Comparison of ENCODE assay signal across 25 cellular contexts in genomic region chr10:118839348-118839747, GRCh38.
A peak's percentile ranks its signal among the peaks of the same experiment; 100 is the strongest.
DNase-seq lines count a peak whose midpoint lies in the region; ATAC-seq, FAIRE-seq and TF ChIP-seq lines count a peak whose summit lies in the region.
"Had no signal": no experiment of that assay in that cellular context is flagged by ENCODE, and none has a peak within 500 bp of the region (broad histone marks: within the 10 kb centered on the region; RNA-seq: fewer than 3 reads in every experiment).

No MANE protein-coding gene starts in this region.

- H2BK5ac ChIP-seq in H1 (ENCODE audit: low read depth, low read length), result no peak overlapping the region

- H3K36me3 ChIP-seq in H1 (ENCODE audit: control insufficient read depth in 2 of 4, insufficient read depth in 4 of 4, low read length in 3 of 4) (no peaks in the 10 kb centered on the region), keratinocyte (ENCODE audit: control insufficient read depth in 2 of 2, extremely low read depth in 1 of 2, insufficient read depth in 2 of 2, low read length in 2 of 2) (no peaks in the 10 kb centered on the region)
- H3K36me3 ChIP-seq: SJSA1 had no signal

- no peak for FAIRE-seq in H1 (lab: Jason Lieb, UNC)
- FAIRE-seq in keratinocyte (lab: Jason Lieb, UNC), result peak; percentile 29
- FAIRE-seq: G401.6, HTR-8/SVneo, K562 had no signal

- H4K91ac ChIP-seq in H1 (replicated peaks; ENCODE audit: insufficient read length, low read length), result no peak overlapping the region

- dilution Hi-C loops in keratinocyte (cut with MboI; ENCODE audit: extremely low pct_ligation_motif_present, low sequenced_read_pairs), result no loop called here

- H2AK5ac ChIP-seq in H1 (ENCODE audit: low read depth, low read length), result 0 out of 2 replicates have a peak overlapping the region, but pooled peaks have one; percentile 13

- H3K9me3 Mint-ChIP-seq in activated naive CD4-positive, alpha-beta T cell treated with anti-CD3 and anti-CD28 coated beads, Interleukin-2, amount 10 ng/mL, durations not matched to agents 7 days and 5 days, result peaks cover 8% of the 10 kb centered on the region
- peaks cover 2 to 5% of the 10 kb centered on the region in 2 donors for H3K9me3 Mint-ChIP-seq in activated T-cell treated with anti-CD3 and anti-CD28 coated beads, Interleukin-2, amount 50 U/mL, for 72 hours
- H3K9me3 Mint-ChIP-seq: H9, HFFc6 had no signal

- no peak for TF ChIP-seq EP300 in H1 (IDR thresholded peaks at IDR 0.05; ENCODE audit: borderline replicate concordance in 1 of 2, low read depth in 2 of 2, low read length in 2 of 2)

- no peak overlapping the region for H4K8ac ChIP-seq in H1 (ENCODE audit: extremely low read depth, insufficient read depth, low read length)

- no peaks in the 10 kb centered on the region for H3K79me1 ChIP-seq in H1 (ENCODE audit: low read depth, low read length)

- peaks cover 2% of the 10 kb centered on the region for H3K9me1 ChIP-seq in keratinocyte (ENCODE audit: control insufficient read depth, extremely low read depth, insufficient read depth, low read length)

- H2BK12ac ChIP-seq in H1 (ENCODE audit: low read depth, low read length), result no peak overlapping the region

- H3K4me1 ChIP-seq in H1 (replicated peaks in 1 of 4; ENCODE audit: control insufficient read depth in 3 of 4, insufficient read depth in 4 of 4, low read length in 3 of 4) (no peaks in the 10 kb centered on the region), keratinocyte (ENCODE audit: control insufficient read depth, extremely low read depth, insufficient read depth, low read length) (peaks cover 44% of the 10 kb centered on the region)
- H3K4me1 ChIP-seq: SJSA1 had no signal

- H3K9me3 ChIP-seq in H1 (ENCODE audit: insufficient read depth in 2 of 2, low read depth in 1 of 2, low read length in 1 of 2) (no peaks in the 10 kb centered on the region), keratinocyte (ENCODE audit: control insufficient read depth, low read depth, low read length) (no peaks in the 10 kb centered on the region)
- H3K9me3 ChIP-seq: SJSA1 had no signal

- H3K4me1 Mint-ChIP-seq in activated naive CD4-positive, alpha-beta T cell treated with anti-CD3 and anti-CD28 coated beads, Interleukin-2, amount 10 ng/mL, durations not matched to agents 7 days and 5 days, result peaks cover 8% of the 10 kb centered on the region
- H3K4me1 Mint-ChIP-seq in activated T-cell treated with anti-CD3 and anti-CD28 coated beads, Interleukin-2, amount 50 U/mL, for 72 hours (ENCODE audit: low read depth), result peaks cover 15% of the 10 kb centered on the region

- H3K9ac ChIP-seq in H1 (replicated peaks in 1 of 4; ENCODE audit: extremely low read depth in 1 of 4, low read depth in 3 of 4, low read length in 3 of 4), result no peak overlapping the region
- H3K9ac ChIP-seq in keratinocyte (ENCODE audit: control insufficient read depth, extremely low read depth, insufficient read depth, low read length), result peak overlapping the region; percentile 18
- H3K9ac ChIP-seq: GM23248 had no signal

- H2BK120ac ChIP-seq in H1 (replicated peaks; ENCODE audit: low read depth, low read length), result no peak overlapping the region

- H3K4ac ChIP-seq in H1 (replicated peaks; ENCODE audit: insufficient read length, low read depth, low read length), result no peak overlapping the region

- 94% methylated on average over 3 of the region's 3 CpGs; no CpG with 5 or more reads in 1 of the 2 experiments for WGBS in H1 (ENCODE audit: extremely low coverage in 1 of 2, insufficient coverage in 1 of 2, insufficient read length in 1 of 2, insufficient replicate concordance in 2 of 2, low coverage in 1 of 2, low lambda C conversion rate in 2 of 2, missing lambda C conversion rate in 1 of 2), 2 experiments

- no peak overlapping the region for H2BK20ac ChIP-seq in H1 (ENCODE audit: low read length)

- no peak overlapping the region for H3K14ac ChIP-seq in H1 (ENCODE audit: insufficient read length)

- no peak overlapping the region for H2BK15ac ChIP-seq in H1 (ENCODE audit: low read length)

- H3K23me2 ChIP-seq in H1 (ENCODE audit: low read depth, low read length), result no peaks in the 10 kb centered on the region

- DNase-seq in activated naive CD4-positive, alpha-beta T cell treated with anti-CD3 and anti-CD28 coated beads, Interleukin-2, amount 10 ng/mL, durations not matched to agents 7 days and 5 days, result no peak
- DNase-seq in activated naive CD4-positive, alpha-beta T cell treated with Interleukin-2 at 50 U/mL for 16 hours, result no peak
- DNase-seq in RWPE1 (ENCODE audit: low spot score) (peak; percentile 42), H1 (ENCODE audit: low read depth in 1 of 2, low spot score in 2 of 2) (no peak), keratinocyte (ENCODE audit: low read depth, low spot score) (no peak), DMS153 (lab: John Stamatoyannopoulos, UW) (no peak)
- no peak for DNase-seq in activated T-cell treated with anti-CD3 and anti-CD28 coated beads, Interleukin-2, amount 50 U/mL, for 72 hours
- DNase-seq: C1 segment of cervical spinal cord; CD4-positive, alpha-beta memory T cell; COR-L47; GM23248; H9; HFFc6; NCI-H1105 treated with DMSO at 0.1 percent for 48 hours; NCI-H146; NCI-H1930; NCI-H2107; NCI-H446; NCI-H524 treated with DMSO at 0.1 percent for 48 hours; NCI-H774; Right ventricle myocardium superior had no signal

- POLR2A ChIA-PET in RWPE1 (lab: Yijun Ruan, JAX; ENCODE audit: low non-redundant PET) (no interaction called here), H1 (lab: Charles Lee; ENCODE audit: partially characterized antibody) (no interaction called here)

- no peak overlapping the region for H3K56ac ChIP-seq in H1 (replicated peaks; ENCODE audit: insufficient read length, low read depth, low read length)

- no peak overlapping the region for H3K4me3 ChIP-seq in H1 (ENCODE audit: extremely low read depth in 1 of 4, insufficient read depth in 2 of 4, low read depth in 3 of 4, low read length in 4 of 4)
- H3K4me3 ChIP-seq in keratinocyte (ENCODE audit: control insufficient read depth in 2 of 3, extremely low read depth in 1 of 3, insufficient read depth in 2 of 3, low read depth in 1 of 3, low read length in 3 of 3), result peak overlapping the region in 2 of 3 experiments; percentile 41 to 56
- H3K4me3 ChIP-seq: GM23248, K562, SJSA1 had no signal

- H2AFZ ChIP-seq in H1 (ENCODE audit: low read length) (no peak overlapping the region), keratinocyte (ENCODE audit: control insufficient read depth, low read length) (no peak overlapping the region)
- H2AFZ ChIP-seq: GM23248 had no signal

- TF ChIP-seq CTCF in RWPE1 (conservative IDR thresholded peaks at IDR 0.05; ENCODE audit: low read depth) (no peak), H1 (IDR thresholded peaks at IDR 0.05; ENCODE audit: control extremely low read depth in 1 of 3, insufficient read depth in 1 of 3, low read depth in 1 of 3, low read length in 3 of 3) (no peak), keratinocyte (optimal IDR thresholded peaks at IDR 0.05 in 1 of 3, IDR thresholded peaks at IDR 0.05 in 1 of 3, conservative IDR thresholded peaks at IDR 0.05 in 1 of 3; ENCODE audit: extremely low read depth in 1 of 3, insufficient read depth in 2 of 3, low read length in 3 of 3) (no peak)

- H3K27ac ChIP-seq in RWPE1 (peak overlapping the region; percentile 82), H1 (ENCODE audit: low read depth, low read length) (no peak overlapping the region), keratinocyte (ENCODE audit: control insufficient read depth, insufficient read depth, low read length) (peak overlapping the region; percentile 87)
- H3K27ac ChIP-seq: GM23248, SJSA1 had no signal

- peak overlapping the region; percentile 50 for H3K27ac Mint-ChIP-seq in activated naive CD4-positive, alpha-beta T cell treated with anti-CD3 and anti-CD28 coated beads, Interleukin-2, amount 10 ng/mL, durations not matched to agents 7 days and 5 days
- no peak overlapping the region for H3K27ac Mint-ChIP-seq in activated T-cell treated with anti-CD3 and anti-CD28 coated beads, Interleukin-2, amount 50 U/mL, for 72 hours
- H3K27ac Mint-ChIP-seq: HFFc6 had no signal

- TF ChIP-seq POLR2A in H1 (IDR thresholded peaks at IDR 0.05; ENCODE audit: control extremely low read depth in 1 of 2, low read depth in 2 of 2, low read length in 2 of 2), result no peak

- H3K4me2 ChIP-seq in H1 (ENCODE audit: insufficient read depth in 1 of 2, low read depth in 2 of 2, low read length in 2 of 2), result no peak overlapping the region
- H3K4me2 ChIP-seq in keratinocyte (ENCODE audit: control insufficient read depth, extremely low read depth, insufficient read depth, low read depth, low read length), result peak overlapping the region; percentile 79

- H3K79me2 ChIP-seq in H1 (ENCODE audit: control insufficient read depth in 1 of 2, insufficient read depth in 2 of 2, low read length in 2 of 2) (no peaks in the 10 kb centered on the region), keratinocyte (ENCODE audit: control insufficient read depth, insufficient read depth, low read length) (no peaks in the 10 kb centered on the region)

- TF ChIP-seq RAD21 in H1 (IDR thresholded peaks at IDR 0.05 in 1 of 2, conservative IDR thresholded peaks at IDR 0.05 in 1 of 2; ENCODE audit: low read depth in 2 of 2, low read length in 2 of 2), result no peak

- CTCF ChIA-PET in activated naive CD4-positive, alpha-beta T cell treated with anti-CD3 and anti-CD28 coated beads, Interleukin-2, amount 10 ng/mL, durations not matched to agents 7 days and 5 days (lab: Charles Lee), result no interaction called here
- CTCF ChIA-PET in RWPE1 (lab: Yijun Ruan, JAX) (interaction anchor here (2.2 kb wide), 1 partner anchor 12 kb away, joined by 10 read pairs; no protein-coding TSS in a partner anchor), H1 (lab: Charles Lee; ENCODE audit: partially characterized antibody) (interaction anchor here (1.0 to 2.1 kb wide), 3 partner anchors 11 to 13 kb away, joined by 5 to 9 read pairs (median 5); no protein-coding TSS in a partner anchor)

- peaks cover 5% of the 10 kb centered on the region for H3K27me3 Mint-ChIP-seq in activated naive CD4-positive, alpha-beta T cell treated with anti-CD3 and anti-CD28 coated beads, Interleukin-2, amount 10 ng/mL, durations not matched to agents 7 days and 5 days
- no peaks in the 10 kb centered on the region for H3K27me3 Mint-ChIP-seq in activated T-cell treated with anti-CD3 and anti-CD28 coated beads, Interleukin-2, amount 50 U/mL, for 72 hours (ENCODE audit: low read depth)

- H4K5ac ChIP-seq in H1 (ENCODE audit: insufficient read length, low read depth, low read length), result no peak overlapping the region

- H4K20me1 ChIP-seq in H1 (replicated peaks in 1 of 2; ENCODE audit: control insufficient read depth in 1 of 2, insufficient read depth in 2 of 2, low read length in 2 of 2), result no peaks in the 10 kb centered on the region
- H4K20me1 ChIP-seq in keratinocyte (ENCODE audit: control insufficient read depth, extremely low read depth, insufficient read depth, low read length), result no peaks in the 10 kb centered on the region

- H3K36me3 Mint-ChIP-seq in activated naive CD4-positive, alpha-beta T cell treated with anti-CD3 and anti-CD28 coated beads, Interleukin-2, amount 10 ng/mL, durations not matched to agents 7 days and 5 days, result no peaks in the 10 kb centered on the region
- peaks cover 0 to 2% of the 10 kb centered on the region in 2 donors for H3K36me3 Mint-ChIP-seq in activated T-cell treated with anti-CD3 and anti-CD28 coated beads, Interleukin-2, amount 50 U/mL, for 72 hours (ENCODE audit: insufficient read depth in 2 of 2)
- H3K36me3 Mint-ChIP-seq: CD4-positive, alpha-beta memory T cell had no signal

- no peak overlapping the region for H3K4me3 Mint-ChIP-seq in activated naive CD4-positive, alpha-beta T cell treated with anti-CD3 and anti-CD28 coated beads, Interleukin-2, amount 10 ng/mL, durations not matched to agents 7 days and 5 days
- peak overlapping the region in 1 of 2 donors; percentile 9 for H3K4me3 Mint-ChIP-seq in activated T-cell treated with anti-CD3 and anti-CD28 coated beads, Interleukin-2, amount 50 U/mL, for 72 hours
- H3K4me3 Mint-ChIP-seq: CD4-positive, alpha-beta memory T cell; H9; HFFc6 had no signal

- no peak for ATAC-seq in activated T-cell treated with anti-CD3 and anti-CD28 coated beads, Interleukin-2, amount 50 U/mL, for 72 hours (replicated peaks in 1 of 2)

- H3K27me3 ChIP-seq in H1 (replicated peaks in 1 of 4; ENCODE audit: control insufficient read depth in 3 of 4, extremely low read depth in 1 of 4, insufficient read depth in 3 of 4, low read length in 3 of 4) (no peaks in the 10 kb centered on the region; a peak in 1 of 7 replicates), keratinocyte (ENCODE audit: control insufficient read depth, extremely low read depth, insufficient read depth, low read length) (no peaks in the 10 kb centered on the region)
- H3K27me3 ChIP-seq: SJSA1 had no signal

- no peak overlapping the region for H3K23ac ChIP-seq in H1 (ENCODE audit: insufficient read length)

- no peak overlapping the region for H3K18ac ChIP-seq in H1 (ENCODE audit: extremely low read depth, low read length)

Comparison
In these comparisons a context has a peak if more than half of its experiments do, and no peak if none do; other contexts are left out.
1. H3K4me3 ChIP-seq: peak in keratinocyte (2 of 3); none in H1 (0 of 4).